ENCODE assay signal across 8 cellular contexts in the genomic region with DNA sequence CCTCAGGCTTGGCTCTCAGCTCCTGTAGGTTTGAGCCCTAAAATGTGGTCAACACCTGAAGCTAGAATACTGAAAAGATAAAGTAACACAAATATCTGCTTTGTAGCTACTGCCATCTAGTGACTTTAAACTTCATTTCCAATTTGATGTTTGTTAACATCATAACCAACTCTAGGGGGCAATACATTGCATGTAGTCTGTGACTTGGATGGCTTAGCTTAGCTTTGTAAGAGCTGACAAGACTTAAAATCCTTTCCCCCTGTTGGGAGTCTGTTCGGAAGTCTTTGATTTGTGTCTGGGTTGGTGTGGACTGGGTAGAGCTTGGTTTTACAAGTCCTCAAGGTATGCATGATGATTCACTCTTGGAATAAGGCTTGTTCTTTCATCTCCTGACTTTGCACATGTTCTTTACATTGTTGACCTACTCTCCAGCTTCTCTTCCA. TPM values are rescaled to one million over a fixed set of nuclear protein-coding genes. Genes with fewer than 3 reads are reported as not detected.
DNase-seq lines count a peak whose midpoint lies in the region; ATAC-seq and TF ChIP-seq lines count a peak whose summit lies in the region.

No MANE protein-coding gene starts in this region.

- H3K27ac ChIP-seq in PC-9 = no peak overlapping the region

- peak; percentile 44 for DNase-seq in DMS79 treated with DMSO at 0.1 percent for 48 hours (lab: John Stamatoyannopoulos, UW)
- DNase-seq in Kasumi-1 (lab: John Stamatoyannopoulos, UW) = peak; percentile 86 to 94
- DNase-seq in PC-9 = peak in 1 of 2 experiments; percentile 68
- DNase-seq in dermis microvascular lymphatic vessel endothelial cell (ENCODE audit: low read depth in 2 of 2) = peak; percentile 42 to 64
- peak; percentile 16 for DNase-seq in middle frontal gyrus (ENCODE audit: extremely low spot score, low spot score)
- DNase-seq in activated naive CD4-positive, alpha-beta T cell (lab: John Stamatoyannopoulos, UW) = no peak
- DNase-seq in activated CD4-positive, alpha-beta T cell treated with anti-CD3 and anti-CD28 coated beads, Interleukin-2, amount 50 U/mL, for 4 hours = no peak

- TF ChIP-seq CTCF in PC-9 (conservative IDR thresholded peaks at IDR 0.05) = peak; percentile 69

- H4K20me1 ChIP-seq in PC-9 (ENCODE audit: insufficient read depth) = no peaks in the 10 kb centered on the region

- H3K36me3 ChIP-seq in PC-9 (ENCODE audit: low read depth) = no peaks in the 10 kb centered on the region

- peaks cover 29% of the 10 kb centered on the region for H3K27me3 ChIP-seq in PC-9 (ENCODE audit: insufficient read depth, low read depth)

- no peak overlapping the region for H3K4me3 ChIP-seq in PC-9

- CTCF ChIA-PET in PC-9 (lab: Charles Lee) = interaction anchor here (0.7 to 1.2 kb wide), 4 partner anchors 12 to 471 kb away, joined by 3 to 5 read pairs (median 4); no protein-coding TSS in a partner anchor

- intact Hi-C loops in PC-9 (cut with micrococcal nuclease; ENCODE audit: unreplicated experiment) = loop anchor here (1.0 kb wide), 1 partner anchor 288 kb away; no protein-coding TSS in a partner anchor

- POLR2A ChIA-PET in PC-9 (lab: Charles Lee; ENCODE audit: unreplicated experiment) = no interaction called here

- ATAC-seq in GM21381 (IDR thresholded peaks at IDR 0.05; ENCODE audit: unreplicated experiment) = peak; percentile 84

- H3K4me2 ChIP-seq in PC-9 = no peak overlapping the region

- no peaks in the 10 kb centered on the region for H3K79me2 ChIP-seq in PC-9 (ENCODE audit: low read depth)

- no peak overlapping the region for H2AFZ ChIP-seq in PC-9

- no peaks in the 10 kb centered on the region for H3K4me1 ChIP-seq in PC-9 (replicated peaks; ENCODE audit: insufficient read depth)

- 0 out of 2 replicates have a peak, but pooled peaks cover 4% of the 10 kb centered on the region for H3K9me2 ChIP-seq in PC-9 (ENCODE audit: insufficient read depth)

- BruUV-seq in PC-9 (replicated peaks; lab: Mats Ljungman, UMichigan) = no TSS peak

- no peaks in the 10 kb centered on the region for H3F3A ChIP-seq in PC-9 (ENCODE audit: insufficient read depth, low read depth)

- H3K9me3 ChIP-seq in PC-9 (ENCODE audit: insufficient read depth, low read depth) = no peaks in the 10 kb centered on the region

RNA-seq across cellular contexts. Expression of gene SCN11A, which starts 51.7 kb away (rescaled TPM):
- total RNA-seq in PC-9 (2021) = not detected in 2 replicates
- under 0.01 and 0.13 TPM in 2 replicates for total RNA-seq in dermis microvascular lymphatic vessel endothelial cell

RNA-seq across cellular contexts. Expression of gene WDR48, which starts 51.8 kb away (rescaled TPM):
- total RNA-seq in PC-9 (2021) = 26.0 and 31.2 TPM in 2 replicates
- 31.5 and 38.2 TPM in 2 replicates for total RNA-seq in dermis microvascular lymphatic vessel endothelial cell

Comparison
In these comparisons a context has a peak if more than half of its experiments do, and no peak if none do; other contexts are left out.
1. DNase-seq: peak in DMS79 treated with DMSO at 0.1 percent for 48 hours (single experiment), Kasumi-1 (2 of 2), dermis microvascular lymphatic vessel endothelial cell (2 of 2) and middle frontal gyrus (single experiment); none in activated naive CD4-positive, alpha-beta T cell (0 of 4) and activated CD4-positive, alpha-beta T cell treated with anti-CD3 and anti-CD28 coated beads, Interleukin-2, amount 50 U/mL, for 4 hours (0 of 2).